9 cellular contexts compared by ENCODE assay signal in the genomic region with DNA sequence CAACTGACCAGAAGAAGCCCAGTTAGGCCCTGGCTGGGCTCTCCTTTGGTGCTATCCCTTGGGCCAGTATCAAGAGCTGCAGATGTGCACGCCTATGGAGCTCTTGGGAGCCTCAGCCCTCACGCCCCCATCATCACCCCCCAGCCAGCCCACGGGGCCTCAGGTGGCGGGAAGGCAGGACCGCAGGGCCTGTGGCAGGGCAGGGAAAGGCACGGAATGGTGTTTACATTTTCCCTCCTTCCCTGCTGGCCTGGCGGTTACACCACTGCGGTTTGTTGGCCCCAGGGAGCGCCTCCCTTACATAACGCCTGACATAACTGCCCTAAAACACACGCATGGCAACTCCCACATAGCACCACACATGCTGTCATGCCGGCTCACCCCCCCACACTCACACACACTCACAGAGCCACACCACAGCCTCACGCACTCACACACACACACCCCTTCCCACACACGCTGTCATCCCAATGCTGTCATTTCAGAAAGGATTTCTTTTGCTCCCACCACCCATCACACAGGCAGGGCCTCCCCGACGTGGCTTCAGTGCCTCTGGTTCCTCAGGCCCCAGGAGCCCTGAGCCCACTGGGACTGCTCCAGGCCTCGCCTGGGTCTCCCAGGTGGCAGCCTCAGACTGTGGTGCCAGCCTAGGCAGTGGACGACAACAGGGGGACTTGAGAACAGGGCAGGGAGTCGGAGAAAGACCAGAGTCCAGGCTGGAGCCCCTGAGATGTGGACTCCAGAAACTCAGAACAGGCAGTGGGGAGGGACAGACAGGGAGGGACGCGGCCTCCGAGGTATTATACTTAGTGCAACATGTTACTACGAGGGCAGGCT. TPM values are rescaled to one million over a fixed set of nuclear protein-coding genes. Genes with fewer than 3 reads are reported as not detected.
DNase-seq lines count a peak whose midpoint lies in the region; ATAC-seq, FAIRE-seq and TF ChIP-seq lines count a peak whose summit lies in the region.
"Had no signal": no experiment of that assay in that cellular context is flagged by ENCODE, and none has a peak within 500 bp of the region (broad histone marks: within the 10 kb centered on the region; RNA-seq: fewer than 3 reads in every experiment).

No MANE protein-coding gene starts in this region.

- TF ChIP-seq EP300 in K562 (IDR thresholded peaks at IDR 0.05; ENCODE audit: low read length): peak; percentile 51

- POLR2A ChIA-PET in K562 (lab: Yijun Ruan, JAX): interaction anchor here (0.6 to 1.8 kb wide), 5 partner anchors 9 to 288 kb away, joined by 3 to 6 read pairs (median 4); no protein-coding TSS in a partner anchor

- H3K4me2 ChIP-seq in K562 (ENCODE audit: insufficient read depth, low read length): peak overlapping the region; percentile 28; the same call in 1 of the 2 replicates

- 48% methylated on average over 22 of the region's 23 CpGs for WGBS in K562 (ENCODE audit: insufficient coverage, low coverage, missing lambda C conversion rate)

- H3K27ac ChIP-seq in K562 (ENCODE audit: extremely low read depth, low read depth, low read length) (peak overlapping the region; percentile 53; the same call in 2 of the 3 replicates), mucosa of rectum (ENCODE audit: low read depth in 2 of 2, low read length in 2 of 2) (peak overlapping the region; percentile 80 to 81), vagina (peak overlapping the region; percentile 69)

- peak; percentile 80 for ATAC-seq in K562
- no peak for ATAC-seq in HG03457 (IDR thresholded peaks at IDR 0.05; ENCODE audit: unreplicated experiment)

- no peaks in the 10 kb centered on the region for H4K20me1 ChIP-seq in K562 (replicated peaks; ENCODE audit: control insufficient read depth, insufficient read depth, low read length)

- in situ Hi-C loops in K562 (cut with MboI): no loop called here

- H3K27me3 Mint-ChIP-seq in activated naive CD4-positive, alpha-beta T cell treated with anti-CD3 and anti-CD28 coated beads, Interleukin-2, amount 10 ng/mL, durations not matched to agents 7 days and 5 days: peaks cover 19% of the 10 kb centered on the region

- H3K36me3 ChIP-seq in K562 (ENCODE audit: control insufficient read depth, insufficient read depth, low read length) (no peaks in the 10 kb centered on the region), mucosa of rectum (ENCODE audit: control insufficient read depth in 2 of 2, insufficient read depth in 2 of 2, low read length in 2 of 2) (no peaks in the 10 kb centered on the region), vagina (no peaks in the 10 kb centered on the region)

- H3K9me3 Mint-ChIP-seq in activated naive CD4-positive, alpha-beta T cell treated with anti-CD3 and anti-CD28 coated beads, Interleukin-2, amount 10 ng/mL, durations not matched to agents 7 days and 5 days: no peaks in the 10 kb centered on the region

- TF ChIP-seq CTCF in K562 (IDR thresholded peaks at IDR 0.05 in 2 of 3, conservative IDR thresholded peaks at IDR 0.05 in 1 of 3; ENCODE audit: insufficient read depth in 2 of 3, low read depth in 1 of 3, low read length in 3 of 3) (no peak), vagina (IDR thresholded peaks at IDR 0.05) (no peak)

- H3K27me3 ChIP-seq in K562 (ENCODE audit: control insufficient read depth in 2 of 2, insufficient read depth in 2 of 2, low read length in 2 of 2) (no peaks in the 10 kb centered on the region), mucosa of rectum (ENCODE audit: control insufficient read depth in 2 of 2, insufficient read depth in 2 of 2, low read length in 2 of 2) (no peaks in the 10 kb centered on the region), vagina (no peaks in the 10 kb centered on the region)

- H3K9me3 ChIP-seq in K562 (replicated peaks; ENCODE audit: control insufficient read depth, insufficient read depth, low read depth, low read length) (no peaks in the 10 kb centered on the region), mucosa of rectum (ENCODE audit: control insufficient read depth in 2 of 2, low read length in 2 of 2) (no peaks in the 10 kb centered on the region), vagina (no peaks in the 10 kb centered on the region)

- peak overlapping the region; percentile 94 for H2AFZ ChIP-seq in K562 (ENCODE audit: low read depth, low read length)

- H3K4me3 ChIP-seq in K562 (no peak overlapping the region), mucosa of rectum (ENCODE audit: low read length in 2 of 2) (peak overlapping the region in 1 of 2 donors; percentile 22), vagina (no peak overlapping the region)

- intact Hi-C loops in K562 (cut with micrococcal nuclease): no loop called here
- intact Hi-C loops in vagina (cut with DNase I): no loop called here

- peak; percentile 59 for DNase-seq in activated naive CD4-positive, alpha-beta T cell treated with anti-CD3 and anti-CD28 coated beads, Interleukin-2, amount 10 ng/mL, durations not matched to agents 7 days and 5 days
- no peak for DNase-seq in activated naive CD4-positive, alpha-beta T cell (lab: John Stamatoyannopoulos, UW)
- peak; percentile 56 to 77 (median 58) for DNase-seq in K562 (ENCODE audit: extremely low read depth in 1 of 4, low spot score in 3 of 4)
- DNase-seq in vagina (ENCODE audit: extremely low spot score in 2 of 2): no peak
- DNase-seq in effector CD8-positive, alpha-beta T cell (lab: John Stamatoyannopoulos, UW): no peak
- no peak for DNase-seq in RPMI8226

- FAIRE-seq in K562 (lab: Jason Lieb, UNC): peak; percentile 85
- FAIRE-seq: G401.6 had no signal

- peak overlapping the region; percentile 27 to 86; a peak in 3 of 4 replicates for H3K9ac ChIP-seq in K562 (ENCODE audit: insufficient read depth in 1 of 2, low read depth in 2 of 2, low read length in 2 of 2)
- H3K9ac ChIP-seq in mucosa of rectum (ENCODE audit: low read depth in 1 of 2, low read length in 2 of 2): peak overlapping the region; percentile 56 to 73

- H3K9me1 ChIP-seq in K562 (ENCODE audit: control insufficient read depth, insufficient read depth, low read length): no peaks in the 10 kb centered on the region

- peak in 1 of 2 experiments; percentile 32; a peak in 1 of 4 replicates for TF ChIP-seq RAD21 in K562 (CRISPR knock-in tag; conservative IDR thresholded peaks at IDR 0.05 in 1 of 2, IDR thresholded peaks at IDR 0.05 in 1 of 2)

- no peak overlapping the region for H3K4me3 Mint-ChIP-seq in activated naive CD4-positive, alpha-beta T cell treated with anti-CD3 and anti-CD28 coated beads, Interleukin-2, amount 10 ng/mL, durations not matched to agents 7 days and 5 days

- TF ChIP-seq POLR2A in K562 (conservative IDR thresholded peaks at IDR 0.05): no peak
- no peak for TF ChIP-seq POLR2A in vagina (IDR thresholded peaks at IDR 0.05)

- CTCF ChIA-PET in activated naive CD4-positive, alpha-beta T cell treated with anti-CD3 and anti-CD28 coated beads, Interleukin-2, amount 10 ng/mL, durations not matched to agents 7 days and 5 days (lab: Charles Lee): interaction anchor here (1.6 kb wide), 1 partner anchor 10 kb away, joined by 5 read pairs; no protein-coding TSS in a partner anchor
- CTCF ChIA-PET in K562 (lab: Yijun Ruan, JAX; ENCODE audit: low intra/inter-chr PET ratio): no interaction called here

- H3K27ac Mint-ChIP-seq in activated naive CD4-positive, alpha-beta T cell treated with anti-CD3 and anti-CD28 coated beads, Interleukin-2, amount 10 ng/mL, durations not matched to agents 7 days and 5 days: no peak overlapping the region

- peaks cover 37% of the 10 kb centered on the region for H3K4me1 Mint-ChIP-seq in activated naive CD4-positive, alpha-beta T cell treated with anti-CD3 and anti-CD28 coated beads, Interleukin-2, amount 10 ng/mL, durations not matched to agents 7 days and 5 days

- peaks cover 3% of the 10 kb centered on the region for H3K36me3 Mint-ChIP-seq in activated naive CD4-positive, alpha-beta T cell treated with anti-CD3 and anti-CD28 coated beads, Interleukin-2, amount 10 ng/mL, durations not matched to agents 7 days and 5 days

- no peaks in the 10 kb centered on the region for H3K79me2 ChIP-seq in K562 (ENCODE audit: control insufficient read depth, insufficient read depth, low read length)

- H3K4me1 ChIP-seq in K562 (replicated peaks in 1 of 2; ENCODE audit: control insufficient read depth in 2 of 2, insufficient read depth in 2 of 2, low read length in 2 of 2) (peaks cover 26 to 32% of the 10 kb centered on the region in 2 experiments), mucosa of rectum (ENCODE audit: control insufficient read depth in 2 of 2, insufficient read depth in 2 of 2, low read length in 2 of 2) (peaks cover 15 to 25% of the 10 kb centered on the region in 2 donors), vagina (peaks cover 25% of the 10 kb centered on the region)

- no TSS peak for BruUV-seq in K562 (replicated peaks; lab: Mats Ljungman, UMichigan)

TF ChIP-seq in K562, 482 proteins besides CTCF, POLR2A, EP300 and RAD21 (continues in another document):
- TF ChIP-seq SRSF9 (IDR thresholded peaks at IDR 0.05; ENCODE audit: borderline replicate concordance, low read depth, low read length): no peak
- TF ChIP-seq ZBED1 (IDR thresholded peaks at IDR 0.05): no peak
- no peak for TF ChIP-seq ZNF511 (CRISPR knock-in tag; IDR thresholded peaks at IDR 0.05)
- peak; percentile 44 for TF ChIP-seq NEUROD1 (IDR thresholded peaks at IDR 0.05; ENCODE audit: borderline replicate concordance, low read depth, low read length, partially characterized antibody)
- TF ChIP-seq ARID1B (IDR thresholded peaks at IDR 0.05): peak; percentile 80

RNA-seq across cellular contexts. Expression of gene ZFP36L2, which starts 15.7 kb away (rescaled TPM):
- total RNA-seq in K562 (2011; cell fraction: chromatin; rRNA removed; ENCODE audit: low replicate concordance): 9.5 and 13.7 TPM in 2 replicates
- 9.7 and 10.2 TPM in 2 replicates for total RNA-seq in K562 (2011; cell fraction: nucleolus; rRNA removed)
- total RNA-seq in K562 (2011; cell fraction: nucleoplasm; rRNA removed): 11.8 and 19.4 TPM in 2 replicates
- total RNA-seq in K562 (2014; rRNA removed) (4.1 and 6.2 TPM in 2 replicates), K562 (2014; rRNA removed; fragmentation: Illumina TruSeq; extraction: Trizol) (6.2 and 6.4 TPM in 2 replicates), K562 (2015; rRNA removed; fragmentation: Illumina TruSeq; extraction: Trizol) (6.6 and 7.9 TPM in 2 replicates), K562 (2021) (60.6 and 62.1 TPM in 2 replicates), vagina (206 TPM)
- polyA plus RNA-seq in K562 (2011; rRNA removed) (6.5 and 11.7 TPM in 2 replicates), K562 (2014; fragmentation: Illumina TruSeq; extraction: Trizol) (20.0 and 20.3 TPM in 2 replicates), K562 (2014; fragmentation: Nextera tagmentation; extraction: Ambion mirVana) (10 to 100 TPM; 32.4 to 42.8 TPM), K562 (2014; rRNA removed) (21.8 and 23.7 TPM in 2 replicates)
- 3.1 and 12.8 TPM in 2 replicates for polyA plus RNA-seq in K562 (2011; cell fraction: cytosol; rRNA removed)
- 6.0 and 19.0 TPM in 2 replicates for polyA plus RNA-seq in K562 (2011; cell fraction: nucleus; rRNA removed)
- polyA plus RNA-seq in K562 (2012): 27.2 and 38.8 TPM in 2 replicates
- 4.3 and 5.1 TPM in 2 replicates for polyA minus RNA-seq in K562 (2011; rRNA and poly(A)+ RNA removed)
- polyA minus RNA-seq in K562 (2011; cell fraction: cytosol; rRNA and poly(A)+ RNA removed): 17.1 and 23.8 TPM in 2 replicates
- 6.4 and 8.1 TPM in 2 replicates for polyA minus RNA-seq in K562 (2011; cell fraction: nucleus; rRNA and poly(A)+ RNA removed)

Comparison
In these comparisons a context has a peak if more than half of its experiments do, and no peak if none do; other contexts are left out.
1. DNase-seq: peak in activated naive CD4-positive, alpha-beta T cell treated with anti-CD3 and anti-CD28 coated beads, Interleukin-2, amount 10 ng/mL, durations not matched to agents 7 days and 5 days (single experiment) and K562 (4 of 4); none in activated naive CD4-positive, alpha-beta T cell (0 of 4), vagina (0 of 2), effector CD8-positive, alpha-beta T cell (single experiment) and RPMI8226 (single experiment).
2. Peak in every context shown above with its lines, with median percentiles within 50 percentile points of each other: H3K27ac ChIP-seq.